Comparison of ENCODE assay signal across 8 cellular contexts in the genomic region with DNA sequence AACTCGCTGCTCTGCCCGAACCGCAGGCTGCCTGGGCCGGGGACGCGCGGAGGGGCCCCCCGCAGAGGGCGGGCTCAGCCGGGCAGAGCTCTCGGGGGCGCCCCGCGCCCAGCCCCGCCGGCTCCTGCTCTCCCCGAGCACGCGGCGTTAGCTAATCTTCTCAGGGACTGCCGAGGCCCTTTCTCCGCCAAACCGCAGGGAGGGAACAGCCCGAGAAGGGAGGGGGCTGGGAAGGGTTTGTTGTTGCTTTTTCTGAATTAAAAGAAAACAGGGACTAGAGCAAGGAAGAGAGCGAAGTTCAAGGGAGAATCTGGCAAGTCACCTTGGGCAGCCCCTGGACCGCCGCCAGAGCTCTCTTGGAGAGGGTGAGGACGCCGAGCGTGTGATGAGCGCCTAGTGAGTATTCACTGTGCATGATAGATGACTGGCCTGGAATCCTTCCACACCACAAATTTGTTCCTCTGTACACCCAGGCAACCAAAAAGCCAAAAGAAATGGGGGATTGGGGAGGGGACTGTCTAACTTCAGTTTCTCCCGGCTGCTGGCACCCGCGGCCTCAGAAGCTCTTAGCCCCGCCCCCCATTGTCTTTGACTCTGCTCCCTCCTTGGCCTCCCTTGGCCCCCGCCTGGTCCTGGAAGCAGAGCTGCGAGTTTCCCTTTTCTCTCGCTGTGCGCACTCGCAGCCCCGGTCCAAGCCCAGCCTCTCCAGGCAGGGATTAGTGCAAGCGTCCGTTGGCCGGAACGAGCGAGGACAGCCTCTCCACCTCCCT. TPM values are rescaled to one million over a fixed set of nuclear protein-coding genes. Genes with fewer than 3 reads are reported as not detected.
DNase-seq lines count a peak whose midpoint lies in the region; TF ChIP-seq lines count a peak whose summit lies in the region.

No MANE protein-coding gene starts in this region.

- no peaks in the 10 kb centered on the region for H3K36me3 ChIP-seq in right atrium auricular region

- H3K4me3 ChIP-seq in astrocyte of the cerebellum (ENCODE audit: low read depth, low read length) (peak overlapping the region; percentile 21), right atrium auricular region (peak overlapping the region; percentile 34 to 52)

- intact Hi-C loops in posterior vena cava (cut with DNase I): no loop called here

- H3K4me1 ChIP-seq in right atrium auricular region: peaks cover 0 to 14% of the 10 kb centered on the region in 2 donors

- H3K9me3 ChIP-seq in right atrium auricular region: no peaks in the 10 kb centered on the region

- H3K27ac ChIP-seq in right atrium auricular region: peak overlapping the region; percentile 78 to 83

- CTCF ChIA-PET in GM10248 (lab: Yijun Ruan, JAX): interaction anchor here (1.1 to 5.9 kb wide), 6 partner anchors 9 to 216 kb away, joined by 4 to 38 read pairs (median 5); no protein-coding TSS in a partner anchor

- in situ Hi-C loops in astrocyte of the cerebellum (cut with HindIII; ENCODE audit: low sequenced_read_pairs): no loop called here

- TF ChIP-seq CTCF in astrocyte of the cerebellum (IDR thresholded peaks at IDR 0.05; ENCODE audit: low read depth, low read length, missing control alignments) (no peak), right atrium auricular region (IDR thresholded peaks at IDR 0.05) (no peak), GM10248 (IDR thresholded peaks at IDR 0.05; ENCODE audit: control extremely low read depth, extremely low read depth, low read depth, missing control alignments) (no peak)

- POLR2A ChIA-PET in GM10248 (lab: Yijun Ruan, JAX): no interaction called here

- DNase-seq in CD1c-positive myeloid dendritic cell (ENCODE audit: extremely low spot score): peak; percentile 33
- peak; percentile 69 for DNase-seq in H4 (ENCODE audit: low spot score)
- peak; percentile 44 for DNase-seq in NCI-H774 (lab: John Stamatoyannopoulos, UW)
- peak; percentile 97 for DNase-seq in astrocyte of the cerebellum (ENCODE audit: low read depth)
- peak; percentile 90 for DNase-seq in right atrium auricular region (ENCODE audit: low spot score)
- peak; percentile 96 for DNase-seq in posterior vena cava (ENCODE audit: low spot score)
- no peak for DNase-seq in effector CD8-positive, alpha-beta T cell (lab: John Stamatoyannopoulos, UW)
- no peak for DNase-seq in GM10248 (ENCODE audit: extremely low spot score)

- no peaks in the 10 kb centered on the region for H3K27me3 ChIP-seq in right atrium auricular region

RNA-seq across cellular contexts. Expression of gene LMX1A, which starts 19.7 kb away (rescaled TPM):
- total RNA-seq in H4 (2014; rRNA removed; shearing (Covaris generic)): not detected in 2 replicates
- total RNA-seq in right atrium auricular region: not detected
- under 1 TPM; 0.19 to 0.79 TPM for total RNA-seq in posterior vena cava

Comparison
In these comparisons a context has a peak if more than half of its experiments do, and no peak if none do; other contexts are left out.
1. DNase-seq: peak in CD1c-positive myeloid dendritic cell (single experiment), H4 (single experiment), NCI-H774 (single experiment), astrocyte of the cerebellum (single experiment), right atrium auricular region (single experiment) and posterior vena cava (single experiment); none in effector CD8-positive, alpha-beta T cell (single experiment) and GM10248 (single experiment).